In genomic region chr15:91051248-91051647, GRCh38 we compare ENCODE assay signal across 9 cellular contexts. TPM values are rescaled to one million over a fixed set of nuclear protein-coding genes. Genes with fewer than 3 reads are reported as not detected.
"Had no signal": no experiment of that assay in that cellular context is flagged by ENCODE, and none has a peak within 500 bp of the region (broad histone marks: within the 10 kb centered on the region; RNA-seq: fewer than 3 reads in every experiment).

No MANE protein-coding gene starts in this region.

- ATAC-seq: GM12878 had no signal

- DNase-seq: GDM1, GF-D8 had no signal

- FAIRE-seq: G401.6, GM12878, GM12891, GM12892, GM18507, GM19239 had no signal

- H3K4me3 ChIP-seq: GM12878 had no signal

RNA-seq across cellular contexts. Expression of gene SV2B, which starts 48.8 kb away (rescaled TPM):
- total RNA-seq: G401 had no signal
